ENCODE assay signal across 9 cellular contexts in the genomic region with DNA sequence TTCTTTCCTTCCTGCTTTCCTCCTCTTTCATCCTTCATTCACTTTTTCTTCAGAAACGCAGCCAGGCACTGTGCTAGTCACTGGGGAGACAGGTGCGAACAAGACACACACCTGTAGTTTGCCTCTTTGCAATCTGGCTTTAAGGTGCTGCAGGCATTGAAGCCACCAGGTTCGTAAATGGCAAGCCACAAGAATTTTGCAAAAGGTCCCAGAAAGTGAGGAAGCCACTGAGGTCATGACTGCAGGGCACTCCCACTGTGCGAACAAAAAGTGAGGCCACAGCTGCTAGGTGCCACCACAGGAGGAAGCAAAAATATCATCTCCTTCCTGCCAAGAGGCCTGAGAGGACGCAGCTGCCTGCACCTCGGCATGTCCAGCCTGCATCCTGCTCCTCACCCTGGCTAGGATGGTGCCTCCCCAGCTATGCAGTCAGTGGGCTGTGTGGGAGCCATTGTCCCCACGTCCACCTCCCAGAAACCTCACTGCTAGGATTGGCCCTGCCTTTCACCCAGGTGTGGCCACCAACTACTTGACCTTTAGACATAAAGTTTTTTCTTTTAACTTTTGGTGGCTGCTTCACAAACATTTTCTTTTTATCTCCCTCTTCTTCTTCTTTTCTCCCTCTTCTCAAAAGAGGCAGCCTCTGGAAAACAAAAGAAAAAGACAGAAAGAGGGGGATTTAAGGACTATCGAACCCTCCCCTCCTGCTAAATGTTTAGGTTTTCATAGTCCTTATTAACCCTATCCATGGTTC.
DNase-seq lines count a peak whose midpoint lies in the region; ATAC-seq and TF ChIP-seq lines count a peak whose summit lies in the region.
"Had no signal": no experiment of that assay in that cellular context is flagged by ENCODE, and none has a peak within 500 bp of the region (broad histone marks: within the 10 kb centered on the region; RNA-seq: fewer than 3 reads in every experiment).

No MANE protein-coding gene starts in this region.

- H3K27me3 ChIP-seq in tibial artery: no peaks in the 10 kb centered on the region
- H3K27me3 ChIP-seq: SJSA1 had no signal

- H3K4me3 ChIP-seq in tibial artery: no peak overlapping the region
- H3K4me3 ChIP-seq: SJSA1 had no signal

- intact Hi-C loops in tibial artery (cut with DNase I; ENCODE audit: low total_unique reads): no loop called here

- in situ Hi-C loops in GM18951 (cut with MboI; ENCODE audit: low sequenced_read_pairs, unreplicated experiment): no loop called here

- H3K4me1 Mint-ChIP-seq in activated naive CD8-positive, alpha-beta T cell treated with anti-CD3 and anti-CD28 coated beads, Interleukin-2, amount 50 U/mL, for 24 hours: peaks cover 81% of the 10 kb centered on the region
- no peaks in the 10 kb centered on the region for H3K4me1 Mint-ChIP-seq in glutamatergic neuron (ENCODE audit: low read depth, unreplicated experiment)

- peak overlapping the region; percentile 67 for H3K27ac Mint-ChIP-seq in activated naive CD8-positive, alpha-beta T cell treated with anti-CD3 and anti-CD28 coated beads, Interleukin-2, amount 50 U/mL, for 24 hours
- no peak overlapping the region for H3K27ac Mint-ChIP-seq in glutamatergic neuron (ENCODE audit: unreplicated experiment)

- H3K4me3 Mint-ChIP-seq in activated naive CD8-positive, alpha-beta T cell treated with anti-CD3 and anti-CD28 coated beads, Interleukin-2, amount 50 U/mL, for 24 hours: peak overlapping the region; percentile 37
- H3K4me3 Mint-ChIP-seq in glutamatergic neuron (ENCODE audit: unreplicated experiment): no peak overlapping the region

- no peaks in the 10 kb centered on the region for H3K9me3 Mint-ChIP-seq in activated naive CD8-positive, alpha-beta T cell treated with anti-CD3 and anti-CD28 coated beads, Interleukin-2, amount 50 U/mL, for 24 hours
- H3K9me3 Mint-ChIP-seq in glutamatergic neuron (ENCODE audit: unreplicated experiment): peaks cover 2% of the 10 kb centered on the region

- DNase-seq in SW480 (ENCODE audit: low spot score) (peak; percentile 63), DMS79 (lab: John Stamatoyannopoulos, UW) (no peak), tibial artery (no peak), glutamatergic neuron (no peak)
- DNase-seq in activated naive CD8-positive, alpha-beta T cell treated with anti-CD3 and anti-CD28 coated beads, Interleukin-2, amount 50 U/mL, for 24 hours: peak; percentile 63
- peak; percentile 11 for DNase-seq in stimulated activated CD4-positive, alpha-beta T cell treated with anti-CD3 and anti-CD28 coated beads, Interleukin-2, amount 100 ng/mL, for 4 hours (ENCODE audit: low read depth)

- peak; percentile 37 for TF ChIP-seq POLR2A in GM18951 (IDR thresholded peaks at IDR 0.05; ENCODE audit: extremely low read depth, insufficient read depth, insufficient read length)

- no peak overlapping the region for H3K27ac ChIP-seq in tibial artery
- H3K27ac ChIP-seq: SJSA1 had no signal

- no peaks in the 10 kb centered on the region for H3K4me1 ChIP-seq in tibial artery
- H3K4me1 ChIP-seq: SJSA1 had no signal

- peak; percentile 60 for ATAC-seq in HG03103 (IDR thresholded peaks at IDR 0.05; ENCODE audit: low read depth, unreplicated experiment)
- peak; percentile 50 for ATAC-seq in activated naive CD8-positive, alpha-beta T cell treated with anti-CD3 and anti-CD28 coated beads, Interleukin-2, amount 50 U/mL, for 24 hours

- H3K27me3 Mint-ChIP-seq in activated naive CD8-positive, alpha-beta T cell treated with anti-CD3 and anti-CD28 coated beads, Interleukin-2, amount 50 U/mL, for 24 hours: no peaks in the 10 kb centered on the region
- no peaks in the 10 kb centered on the region for H3K27me3 Mint-ChIP-seq in glutamatergic neuron (ENCODE audit: unreplicated experiment)

- TF ChIP-seq CTCF in tibial artery (IDR thresholded peaks at IDR 0.05) (no peak), glutamatergic neuron (IDR thresholded peaks at IDR 0.05; ENCODE audit: partially characterized antibody, unreplicated experiment) (no peak)

- no peaks in the 10 kb centered on the region for H3K9me3 ChIP-seq in tibial artery
- H3K9me3 ChIP-seq: SJSA1 had no signal

- H3K36me3 ChIP-seq in tibial artery: no peaks in the 10 kb centered on the region
- H3K36me3 ChIP-seq: SJSA1 had no signal

- no peaks in the 10 kb centered on the region for H3K36me3 Mint-ChIP-seq in activated naive CD8-positive, alpha-beta T cell treated with anti-CD3 and anti-CD28 coated beads, Interleukin-2, amount 50 U/mL, for 24 hours (ENCODE audit: low read depth)
- H3K36me3 Mint-ChIP-seq in glutamatergic neuron (ENCODE audit: unreplicated experiment): no peaks in the 10 kb centered on the region

Comparison
In these comparisons a context has a peak if more than half of its experiments do, and no peak if none do; other contexts are left out.
1. DNase-seq: peak in SW480 (single experiment), activated naive CD8-positive, alpha-beta T cell treated with anti-CD3 and anti-CD28 coated beads, Interleukin-2, amount 50 U/mL, for 24 hours (single experiment) and stimulated activated CD4-positive, alpha-beta T cell treated with anti-CD3 and anti-CD28 coated beads, Interleukin-2, amount 100 ng/mL, for 4 hours (single experiment); none in DMS79 (single experiment), tibial artery (0 of 2) and glutamatergic neuron (single experiment).